2 cellular contexts compared by ENCODE assay signal in genomic region chr12:66280573-66280972, GRCh38.
TF ChIP-seq lines count a peak whose summit lies in the region.

No MANE protein-coding gene starts in this region.

TF ChIP-seq in HepG2, 621 proteins besides CTCF, POLR2A, EP300 and RAD21 (continued from another document):
- TF ChIP-seq KIAA2018 (CRISPR knock-in tag; IDR thresholded peaks at IDR 0.05; ENCODE audit: borderline replicate concordance) (no peak), FIP1L1 (IDR thresholded peaks at IDR 0.05; ENCODE audit: borderline replicate concordance, insufficient read depth, low read depth, low read length) (no peak)

TF ChIP-seq in SK-N-SH treated with all-trans-retinoic acid at 6 μM for 48 hours, 23 proteins besides CTCF, POLR2A, EP300 and RAD21 (continued from another document):
- no peak for TF ChIP-seq TSHZ2 (CRISPR knock-in tag; IDR thresholded peaks at IDR 0.05)
